In genomic region chr19:55653651-55654322, GRCh38 we compare ENCODE assay signal across 8 cellular contexts. TPM values are rescaled to one million over a fixed set of nuclear protein-coding genes. Genes with fewer than 3 reads are reported as not detected.
DNase-seq lines count a peak whose midpoint lies in the region; ATAC-seq, FAIRE-seq and TF ChIP-seq lines count a peak whose summit lies in the region.

No MANE protein-coding gene starts in this region.

- no peak overlapping the region; the same call in 1 of the 2 replicates for H2AFZ ChIP-seq in GM23338

- peak; percentile 99 for DNase-seq in ELF-1 (ENCODE audit: low read depth, low spot score)
- peak; percentile 97 for DNase-seq in GM23338 (ENCODE audit: low spot score)
- DNase-seq in Kasumi-1 (lab: John Stamatoyannopoulos, UW), result peak; percentile 93 to 94
- DNase-seq in RCC 7860 (ENCODE audit: low spot score), result peak; percentile 95
- DNase-seq in activated T-helper 1 cell treated with anti-CD3 and anti-CD28 coated beads, Interleukin-12 subunit alpha, Interleukin-12 subunit beta, Interleukin-2, Interleukin-4 antibody, amounts not matched to agents 30 ng/mL and 10 ng/mL and 1 ng/mL, durations not matched to agents 14 hours and 24 hours and 36 hours (ENCODE audit: low spot score), result peak; percentile 98
- peak; percentile 98 for DNase-seq in fibroblast of gingiva (ENCODE audit: low read depth)
- DNase-seq in naive thymus-derived CD4-positive, alpha-beta T cell, result peak in 8 of 9 donors; percentile 95 to 100 (median 100)

- no peaks in the 10 kb centered on the region for H3K9me2 ChIP-seq in GM23338 (ENCODE audit: insufficient read depth)

- peak overlapping the region; percentile 99 for H3K27ac Mint-ChIP-seq in GM23338
- H3K27ac Mint-ChIP-seq in activated T-helper 1 cell treated with anti-CD3 and anti-CD28 coated beads, Interleukin-12 subunit alpha, Interleukin-12 subunit beta, Interleukin-2, Interleukin-4 antibody, amounts not matched to agents 30 ng/mL and 10 ng/mL and 1 ng/mL, durations not matched to agents 14 hours and 24 hours and 36 hours, result peak overlapping the region; percentile 99
- H3K27ac Mint-ChIP-seq in naive thymus-derived CD4-positive, alpha-beta T cell, result peak overlapping the region; percentile 95 to 100 (median 99)
- H3K27ac Mint-ChIP-seq in stimulated activated memory B cell treated with anti-CD40 and anti-IgM and Interleukin-4, amounts not matched to agents 10 μg/mL and 1 μg/mL and 100 μg/mL, for 72 hours, result peak overlapping the region; percentile 97

- H3K27me3 ChIP-seq in GM23338 (ENCODE audit: insufficient read depth), result no peaks in the 10 kb centered on the region
- no peaks in the 10 kb centered on the region for H3K27me3 ChIP-seq in naive thymus-derived CD4-positive, alpha-beta T cell (ENCODE audit: control insufficient read depth in 2 of 2, insufficient read depth in 2 of 2, low read length in 2 of 2)

- CTCF ChIA-PET in naive thymus-derived CD4-positive, alpha-beta T cell (lab: Charles Lee), result interaction anchor here (0.7 to 1.5 kb wide), 9 partner anchors 11 to 536 kb away, joined by 3 to 10 read pairs (median 6); partner anchors contain the start of genes FIZ1, PPP1R12C and ZNF581

- H3K4me1 Mint-ChIP-seq in GM23338, result peaks cover 44% of the 10 kb centered on the region
- H3K4me1 Mint-ChIP-seq in activated T-helper 1 cell treated with anti-CD3 and anti-CD28 coated beads, Interleukin-12 subunit alpha, Interleukin-12 subunit beta, Interleukin-2, Interleukin-4 antibody, amounts not matched to agents 30 ng/mL and 10 ng/mL and 1 ng/mL, durations not matched to agents 14 hours and 24 hours and 36 hours (ENCODE audit: low read depth), result peaks cover 43% of the 10 kb centered on the region
- H3K4me1 Mint-ChIP-seq in naive thymus-derived CD4-positive, alpha-beta T cell, result peaks cover 29 to 57% (median 39%) of the 10 kb centered on the region in 7 donors
- peaks cover 58% of the 10 kb centered on the region for H3K4me1 Mint-ChIP-seq in stimulated activated memory B cell treated with anti-CD40 and anti-IgM and Interleukin-4, amounts not matched to agents 10 μg/mL and 1 μg/mL and 100 μg/mL, for 72 hours

- peaks cover 27% of the 10 kb centered on the region for H4K20me1 ChIP-seq in GM23338 (replicated peaks; ENCODE audit: insufficient read depth)

- peaks cover 34% of the 10 kb centered on the region for H3K27me3 Mint-ChIP-seq in GM23338 (ENCODE audit: insufficient read depth, low read depth, poor library complexity)
- no peaks in the 10 kb centered on the region for H3K27me3 Mint-ChIP-seq in activated T-helper 1 cell treated with anti-CD3 and anti-CD28 coated beads, Interleukin-12 subunit alpha, Interleukin-12 subunit beta, Interleukin-2, Interleukin-4 antibody, amounts not matched to agents 30 ng/mL and 10 ng/mL and 1 ng/mL, durations not matched to agents 14 hours and 24 hours and 36 hours (ENCODE audit: insufficient read depth)
- peaks cover 0 to 2% (median 0%) of the 10 kb centered on the region in 5 donors for H3K27me3 Mint-ChIP-seq in naive thymus-derived CD4-positive, alpha-beta T cell
- no peaks in the 10 kb centered on the region for H3K27me3 Mint-ChIP-seq in stimulated activated memory B cell treated with anti-CD40 and anti-IgM and Interleukin-4, amounts not matched to agents 10 μg/mL and 1 μg/mL and 100 μg/mL, for 72 hours

- H3K79me2 ChIP-seq in GM23338 (replicated peaks; ENCODE audit: insufficient read depth), result peaks cover 35% of the 10 kb centered on the region

- intact Hi-C loops in activated T-helper 1 cell treated with anti-CD3 and anti-CD28 coated beads, Interleukin-12 subunit alpha, Interleukin-12 subunit beta, Interleukin-2, Interleukin-4 antibody, amounts not matched to agents 30 ng/mL and 10 ng/mL and 1 ng/mL, durations not matched to agents 14 hours and 24 hours and 36 hours (cut with micrococcal nuclease), result loop anchor here (1.0 to 10.0 kb wide), 10 partner anchors 10 to 1519 kb away; partner anchors contain the start of genes CNOT3, FIZ1, LENG1 and PPP1R12C
- intact Hi-C loops in naive thymus-derived CD4-positive, alpha-beta T cell (cut with micrococcal nuclease), result loop anchor here (1.0 to 10.0 kb wide), 17 partner anchors 10 to 1489 kb away; partner anchors contain the start of genes FIZ1 (in 2 of the 2), PPP1R12C (in 2 of the 2), PPP6R1 (in 2 of the 2) and RPL28 (in 2 of the 2)

- peak; percentile 71 for FAIRE-seq in RCC 7860 (lab: Jason Lieb, UNC)

- POLR2A ChIA-PET in naive thymus-derived CD4-positive, alpha-beta T cell (lab: Charles Lee), result interaction anchor here (0.6 to 1.7 kb wide), 39 partner anchors 8 to 1517 kb away, joined by 3 to 25 read pairs (median 4); partner anchors contain the start of genes CNOT3, FIZ1, HSPBP1 and ISOC2

- H3K36me3 Mint-ChIP-seq in GM23338 (ENCODE audit: low read depth), result peaks cover 31% of the 10 kb centered on the region
- H3K36me3 Mint-ChIP-seq in activated T-helper 1 cell treated with anti-CD3 and anti-CD28 coated beads, Interleukin-12 subunit alpha, Interleukin-12 subunit beta, Interleukin-2, Interleukin-4 antibody, amounts not matched to agents 30 ng/mL and 10 ng/mL and 1 ng/mL, durations not matched to agents 14 hours and 24 hours and 36 hours (ENCODE audit: low read depth), result peaks cover 34% of the 10 kb centered on the region
- H3K36me3 Mint-ChIP-seq in naive thymus-derived CD4-positive, alpha-beta T cell, result peaks cover 0 to 20% (median 4%) of the 10 kb centered on the region in 5 donors
- H3K36me3 Mint-ChIP-seq in stimulated activated memory B cell treated with anti-CD40 and anti-IgM and Interleukin-4, amounts not matched to agents 10 μg/mL and 1 μg/mL and 100 μg/mL, for 72 hours, result peaks cover 42% of the 10 kb centered on the region

- H3K4me1 ChIP-seq in GM23338 (ENCODE audit: insufficient read depth), result peaks cover 27% of the 10 kb centered on the region
- H3K4me1 ChIP-seq in naive thymus-derived CD4-positive, alpha-beta T cell (ENCODE audit: control insufficient read depth in 2 of 2, insufficient read depth in 2 of 2, low read length in 2 of 2), result peaks cover 28 to 36% of the 10 kb centered on the region in 2 donors

- H3K4me2 ChIP-seq in GM23338, result peak overlapping the region; percentile 73

- no peaks in the 10 kb centered on the region for H3K9me3 ChIP-seq in naive thymus-derived CD4-positive, alpha-beta T cell (ENCODE audit: control insufficient read depth in 2 of 3, low read length in 3 of 3)

- TF ChIP-seq CTCF in GM23338 (conservative IDR thresholded peaks at IDR 0.05; ENCODE audit: low read depth in 2 of 2), result peak; percentile 97 to 100

- H3K36me3 ChIP-seq in GM23338 (ENCODE audit: insufficient read depth), result no peaks in the 10 kb centered on the region
- H3K36me3 ChIP-seq in naive thymus-derived CD4-positive, alpha-beta T cell (ENCODE audit: control insufficient read depth in 2 of 3, insufficient read depth in 3 of 3, low read length in 3 of 3), result peaks cover 0 to 13% (median 0%) of the 10 kb centered on the region in 3 experiments

- peak overlapping the region; percentile 92 for H3K4me3 Mint-ChIP-seq in GM23338
- H3K4me3 Mint-ChIP-seq in activated T-helper 1 cell treated with anti-CD3 and anti-CD28 coated beads, Interleukin-12 subunit alpha, Interleukin-12 subunit beta, Interleukin-2, Interleukin-4 antibody, amounts not matched to agents 30 ng/mL and 10 ng/mL and 1 ng/mL, durations not matched to agents 14 hours and 24 hours and 36 hours, result peak overlapping the region; percentile 93
- H3K4me3 Mint-ChIP-seq in naive thymus-derived CD4-positive, alpha-beta T cell, result peak overlapping the region; percentile 83 to 99 (median 96)
- H3K4me3 Mint-ChIP-seq in stimulated activated memory B cell treated with anti-CD40 and anti-IgM and Interleukin-4, amounts not matched to agents 10 μg/mL and 1 μg/mL and 100 μg/mL, for 72 hours, result peak overlapping the region; percentile 85

- peak; percentile 38 for ATAC-seq in GM23338
- peak; percentile 71 for ATAC-seq in naive thymus-derived CD4-positive, alpha-beta T cell
- ATAC-seq in stimulated activated memory B cell treated with anti-CD40 and anti-IgM and Interleukin-4, amounts not matched to agents 10 μg/mL and 1 μg/mL and 100 μg/mL, for 72 hours, result peak; percentile 67

- H3K27ac ChIP-seq in GM23338 (ENCODE audit: low read depth), result peak overlapping the region; percentile 56
- H3K27ac ChIP-seq in naive thymus-derived CD4-positive, alpha-beta T cell (ENCODE audit: low read depth, low read length), result peak overlapping the region; percentile 99

- no peaks in the 10 kb centered on the region; the same call in 2 of the 3 replicates for H3K9me3 Mint-ChIP-seq in GM23338
- no peaks in the 10 kb centered on the region for H3K9me3 Mint-ChIP-seq in activated T-helper 1 cell treated with anti-CD3 and anti-CD28 coated beads, Interleukin-12 subunit alpha, Interleukin-12 subunit beta, Interleukin-2, Interleukin-4 antibody, amounts not matched to agents 30 ng/mL and 10 ng/mL and 1 ng/mL, durations not matched to agents 14 hours and 24 hours and 36 hours
- H3K9me3 Mint-ChIP-seq in naive thymus-derived CD4-positive, alpha-beta T cell, result peaks cover 0 to 10% (median 0%) of the 10 kb centered on the region in 11 donors
- H3K9me3 Mint-ChIP-seq in stimulated activated memory B cell treated with anti-CD40 and anti-IgM and Interleukin-4, amounts not matched to agents 10 μg/mL and 1 μg/mL and 100 μg/mL, for 72 hours, result no peaks in the 10 kb centered on the region

- H3F3A ChIP-seq in GM23338 (replicated peaks; ENCODE audit: low read depth), result peaks cover 17% of the 10 kb centered on the region

- peak overlapping the region; percentile 100 for H3K4me3 ChIP-seq in GM23338
- H3K4me3 ChIP-seq in naive thymus-derived CD4-positive, alpha-beta T cell (ENCODE audit: low read length), result peak overlapping the region; percentile 98

RNA-seq across cellular contexts. Expression of gene U2AF2, which starts 1.0 kb away (rescaled TPM):
- 233 and 234 TPM in 2 replicates for total RNA-seq in GM23338 (2014; rRNA removed; shearing (Covaris generic))
- 73.1 and 75.2 TPM in 2 replicates for polyA plus RNA-seq in GM23338 (2016; fragmentation: Nextera tagmentation; extraction: Ambion mirVana)
- total RNA-seq in activated T-helper 1 cell treated with anti-CD3 and anti-CD28 coated beads, Interleukin-12 subunit alpha, Interleukin-12 subunit beta, Interleukin-2, Interleukin-4 antibody, amounts not matched to agents 30 ng/mL and 10 ng/mL and 1 ng/mL, durations not matched to agents 14 hours and 24 hours and 36 hours, result 384 and 394 TPM in 2 replicates
- total RNA-seq in naive thymus-derived CD4-positive, alpha-beta T cell, result 100 to 1,000 TPM; 253 to 284 (median 266) TPM
- polyA plus RNA-seq in naive thymus-derived CD4-positive, alpha-beta T cell, result 1 to 10 TPM; 5.7 to 9.8 TPM

RNA-seq across cellular contexts. Expression of gene CCDC106, which starts 5.8 kb away (rescaled TPM):
- 8.2 and 12.0 TPM in 2 replicates for total RNA-seq in GM23338 (2014; rRNA removed; shearing (Covaris generic))
- 17.6 and 19.9 TPM in 2 replicates for polyA plus RNA-seq in GM23338 (2016; fragmentation: Nextera tagmentation; extraction: Ambion mirVana)
- total RNA-seq in activated T-helper 1 cell treated with anti-CD3 and anti-CD28 coated beads, Interleukin-12 subunit alpha, Interleukin-12 subunit beta, Interleukin-2, Interleukin-4 antibody, amounts not matched to agents 30 ng/mL and 10 ng/mL and 1 ng/mL, durations not matched to agents 14 hours and 24 hours and 36 hours, result 7.3 and 9.0 TPM in 2 replicates
- total RNA-seq in naive thymus-derived CD4-positive, alpha-beta T cell, result 1 to 10 TPM; 3.4 to 9.6 (median 4.0) TPM
- 1 to 10 TPM; 2.1 to 2.7 TPM for polyA plus RNA-seq in naive thymus-derived CD4-positive, alpha-beta T cell

RNA-seq across cellular contexts. Expression of gene ZNF581, which starts 10.3 kb away (rescaled TPM):
- 67.2 and 87.6 TPM in 2 replicates for total RNA-seq in GM23338 (2014; rRNA removed; shearing (Covaris generic))
- polyA plus RNA-seq in GM23338 (2016; fragmentation: Nextera tagmentation; extraction: Ambion mirVana), result 48.5 and 50.7 TPM in 2 replicates
- 35.6 and 36.4 TPM in 2 replicates for total RNA-seq in activated T-helper 1 cell treated with anti-CD3 and anti-CD28 coated beads, Interleukin-12 subunit alpha, Interleukin-12 subunit beta, Interleukin-2, Interleukin-4 antibody, amounts not matched to agents 30 ng/mL and 10 ng/mL and 1 ng/mL, durations not matched to agents 14 hours and 24 hours and 36 hours
- 10 to 100 TPM; 27.0 to 35.8 (median 32.1) TPM for total RNA-seq in naive thymus-derived CD4-positive, alpha-beta T cell
- 10 to 100 TPM; 36.7 to 39.5 TPM for polyA plus RNA-seq in naive thymus-derived CD4-positive, alpha-beta T cell

RNA-seq across cellular contexts. Expression of gene ZNF580, which starts 13.0 kb away (rescaled TPM):
- 10.9 and 18.7 TPM in 2 replicates for total RNA-seq in GM23338 (2014; rRNA removed; shearing (Covaris generic))
- 23.6 and 23.9 TPM in 2 replicates for polyA plus RNA-seq in GM23338 (2016; fragmentation: Nextera tagmentation; extraction: Ambion mirVana)
- total RNA-seq in activated T-helper 1 cell treated with anti-CD3 and anti-CD28 coated beads, Interleukin-12 subunit alpha, Interleukin-12 subunit beta, Interleukin-2, Interleukin-4 antibody, amounts not matched to agents 30 ng/mL and 10 ng/mL and 1 ng/mL, durations not matched to agents 14 hours and 24 hours and 36 hours, result 39.8 and 40.4 TPM in 2 replicates
- total RNA-seq in naive thymus-derived CD4-positive, alpha-beta T cell, result 100 to 1,000 TPM in 2 of 5 experiments, 10 to 100 TPM in 3; 45.2 to 109 (median 65.3) TPM
- 10 to 100 TPM; 14.6 to 20.4 TPM for polyA plus RNA-seq in naive thymus-derived CD4-positive, alpha-beta T cell

RNA-seq across cellular contexts. Expression of gene EPN1, which starts 21.2 kb away (rescaled TPM):
- 208 and 223 TPM in 2 replicates for total RNA-seq in GM23338 (2014; rRNA removed; shearing (Covaris generic))
- 47.1 and 48.9 TPM in 2 replicates for polyA plus RNA-seq in GM23338 (2016; fragmentation: Nextera tagmentation; extraction: Ambion mirVana)
- 46.0 and 48.3 TPM in 2 replicates for total RNA-seq in activated T-helper 1 cell treated with anti-CD3 and anti-CD28 coated beads, Interleukin-12 subunit alpha, Interleukin-12 subunit beta, Interleukin-2, Interleukin-4 antibody, amounts not matched to agents 30 ng/mL and 10 ng/mL and 1 ng/mL, durations not matched to agents 14 hours and 24 hours and 36 hours
- total RNA-seq in naive thymus-derived CD4-positive, alpha-beta T cell, result 10 to 100 TPM; 45.2 to 67.1 (median 52.2) TPM
- polyA plus RNA-seq in naive thymus-derived CD4-positive, alpha-beta T cell, result 10 to 100 TPM in 1 of 2 donors, 1 to 10 TPM in 1; 9.2 to 20.4 TPM

Comparison
In these comparisons a context has a peak if more than half of its experiments do, and no peak if none do; other contexts are left out.
1. Peak in every context shown above with its lines: DNase-seq, ATAC-seq, H3K4me3 ChIP-seq and H3K27ac ChIP-seq.